In the genomic region with DNA sequence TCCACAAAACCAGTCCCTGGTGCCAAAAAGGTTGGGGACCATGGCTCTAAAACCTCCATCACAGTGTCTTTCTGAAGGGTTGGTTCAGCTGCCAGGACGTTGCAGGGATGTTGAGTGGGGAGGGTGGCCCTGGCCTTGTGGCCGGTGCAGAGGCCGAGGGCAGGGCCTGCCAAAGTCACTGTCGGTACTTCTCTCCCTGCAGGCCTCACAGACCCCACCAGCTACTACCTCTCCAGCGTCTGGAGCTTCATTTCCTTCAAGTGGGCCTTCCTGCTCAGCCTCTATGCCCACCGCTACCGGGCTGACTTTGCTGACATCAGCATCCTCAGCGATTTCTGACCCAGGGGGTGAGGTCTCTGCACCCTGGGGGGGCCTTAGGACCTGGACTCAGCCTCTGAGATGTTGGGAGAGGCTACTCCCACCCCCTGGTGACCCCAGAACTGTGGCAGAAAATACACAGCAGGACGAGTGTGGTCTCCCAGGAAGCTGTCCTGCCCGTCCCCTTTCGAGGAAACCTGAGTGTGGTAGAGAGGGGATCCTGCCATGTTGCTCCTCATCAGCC, we compare ENCODE assay signal across 15 cellular contexts. TPM values are rescaled to one million over a fixed set of nuclear protein-coding genes. Genes with fewer than 3 reads are reported as not detected.
A peak's percentile ranks its signal among the peaks of the same experiment; 100 is the strongest.
DNase-seq lines count a peak whose midpoint lies in the region; ATAC-seq and TF ChIP-seq lines count a peak whose summit lies in the region.
"Had no signal": no experiment of that assay in that cellular context is flagged by ENCODE, and none has a peak within 500 bp of the region (broad histone marks: within the 10 kb centered on the region; RNA-seq: fewer than 3 reads in every experiment).

No MANE protein-coding gene starts in this region.

- H3K4me3 Mint-ChIP-seq in activated CD4-positive, alpha-beta T cell treated with anti-CD3 and anti-CD28 coated beads, Interleukin-2, amount 10 ng/mL, durations not matched to agents 7 days and 5 days = no peak overlapping the region
- H3K4me3 Mint-ChIP-seq in activated CD4-positive, alpha-beta T cell treated with anti-CD3 and anti-CD28 coated beads, Interleukin-2, amount 10 ng/mL, durations not matched to agents 24 days and 14 days = no peak overlapping the region
- H3K4me3 Mint-ChIP-seq in progenitor cell of endocrine pancreas (ENCODE audit: low read depth) = no peak overlapping the region
- H3K4me3 Mint-ChIP-seq in natural killer cell treated with Interleukin-12 subunit alpha and Interleukin-12 subunit beta and Interleukin-15 and Interleukin-18, amount 100 ng/mL, for 72 hours = no peak overlapping the region
- H3K4me3 Mint-ChIP-seq: activated naive CD8-positive, alpha-beta T cell treated with anti-CD3 and anti-CD28 coated beads, Interleukin-2, amount 10 ng/mL, durations not matched to agents 7 days and 5 days; immature natural killer cell had no signal

- peaks cover 12% of the 10 kb centered on the region for H3K36me3 Mint-ChIP-seq in activated CD4-positive, alpha-beta T cell treated with anti-CD3 and anti-CD28 coated beads, Interleukin-2, amount 10 ng/mL, durations not matched to agents 7 days and 5 days (ENCODE audit: low read depth)
- peaks cover 22% of the 10 kb centered on the region for H3K36me3 Mint-ChIP-seq in activated CD4-positive, alpha-beta T cell treated with anti-CD3 and anti-CD28 coated beads, Interleukin-2, amount 10 ng/mL, durations not matched to agents 24 days and 14 days (ENCODE audit: low read depth)
- H3K36me3 Mint-ChIP-seq in progenitor cell of endocrine pancreas (ENCODE audit: insufficient read depth) = peaks cover 2% of the 10 kb centered on the region
- H3K36me3 Mint-ChIP-seq in natural killer cell treated with Interleukin-12 subunit alpha and Interleukin-12 subunit beta and Interleukin-15 and Interleukin-18, amount 100 ng/mL, for 72 hours = no peaks in the 10 kb centered on the region

- H3K36me3 ChIP-seq in Panc1 (ENCODE audit: control insufficient read depth, insufficient read depth, low read length) (peaks cover 2% of the 10 kb centered on the region; the same call in 1 of the 2 replicates), testis (ENCODE audit: low read depth, missing control alignments) (no peaks in the 10 kb centered on the region)

- BruUV-seq in Panc1 (replicated peaks; lab: Mats Ljungman, UMichigan) = no TSS peak

- H3K27me3 Mint-ChIP-seq in activated CD4-positive, alpha-beta T cell treated with anti-CD3 and anti-CD28 coated beads, Interleukin-2, amount 10 ng/mL, durations not matched to agents 7 days and 5 days = no peaks in the 10 kb centered on the region
- H3K27me3 Mint-ChIP-seq in activated CD4-positive, alpha-beta T cell treated with anti-CD3 and anti-CD28 coated beads, Interleukin-2, amount 10 ng/mL, durations not matched to agents 24 days and 14 days = no peaks in the 10 kb centered on the region
- no peaks in the 10 kb centered on the region for H3K27me3 Mint-ChIP-seq in progenitor cell of endocrine pancreas
- no peaks in the 10 kb centered on the region for H3K27me3 Mint-ChIP-seq in natural killer cell treated with Interleukin-12 subunit alpha and Interleukin-12 subunit beta and Interleukin-15 and Interleukin-18, amount 100 ng/mL, for 72 hours
- H3K27me3 Mint-ChIP-seq: activated naive CD8-positive, alpha-beta T cell treated with anti-CD3 and anti-CD28 coated beads, Interleukin-2, amount 10 ng/mL, durations not matched to agents 7 days and 5 days; CD4-positive, CD25-positive, alpha-beta regulatory T cell had no signal

- peak overlapping the region; percentile 57 for H3K27ac Mint-ChIP-seq in activated CD4-positive, alpha-beta T cell treated with anti-CD3 and anti-CD28 coated beads, Interleukin-2, amount 10 ng/mL, durations not matched to agents 7 days and 5 days
- no peak overlapping the region for H3K27ac Mint-ChIP-seq in activated CD4-positive, alpha-beta T cell treated with anti-CD3 and anti-CD28 coated beads, Interleukin-2, amount 10 ng/mL, durations not matched to agents 24 days and 14 days
- H3K27ac Mint-ChIP-seq in progenitor cell of endocrine pancreas = peak overlapping the region; percentile 81
- H3K27ac Mint-ChIP-seq in natural killer cell treated with Interleukin-12 subunit alpha and Interleukin-12 subunit beta and Interleukin-15 and Interleukin-18, amount 100 ng/mL, for 72 hours = no peak overlapping the region

- no peak for TF ChIP-seq POLR2A in testis (IDR thresholded peaks at IDR 0.05)

- CTCF ChIA-PET in activated CD4-positive, alpha-beta T cell treated with anti-CD3 and anti-CD28 coated beads, Interleukin-2, amount 10 ng/mL, durations not matched to agents 7 days and 5 days (lab: Charles Lee) = interaction anchor here (0.7 to 7.9 kb wide), 22 partner anchors 9 to 73 kb away, joined by 3 to 72 read pairs (median 4); no protein-coding TSS in a partner anchor
- CTCF ChIA-PET in Panc1 (lab: Charles Lee) = interaction anchor here (0.6 to 3.5 kb wide), 5 partner anchors 12 to 73 kb away, joined by 3 to 18 read pairs (median 4); no protein-coding TSS in a partner anchor

- POLR2A ChIA-PET in activated CD4-positive, alpha-beta T cell treated with anti-CD3 and anti-CD28 coated beads, Interleukin-2, amount 10 ng/mL, durations not matched to agents 7 days and 5 days (lab: Charles Lee) = no interaction called here
- POLR2A ChIA-PET in Panc1 (lab: Charles Lee) = interaction anchor here (0.6 to 1.0 kb wide), 2 partner anchors 22 to 93 kb away, joined by 3 to 7 read pairs; no protein-coding TSS in a partner anchor

- in situ Hi-C loops in Panc1 (cut with HindIII; ENCODE audit: low pct_unique_long_range_greater_than_20kb, low sequenced_read_pairs) = no loop called here

- peak; percentile 23; the same call in 1 of the 2 replicates for ATAC-seq in Panc1
- no peak for ATAC-seq in natural killer cell treated with Interleukin-12 subunit alpha and Interleukin-12 subunit beta and Interleukin-15 and Interleukin-18, amount 100 ng/mL, for 72 hours

- H3K27me3 ChIP-seq in Panc1 (ENCODE audit: control insufficient read depth, insufficient read depth, low read length) (no peaks in the 10 kb centered on the region), dorsolateral prefrontal cortex (no peaks in the 10 kb centered on the region), testis (no peaks in the 10 kb centered on the region)
- H3K27me3 ChIP-seq: MG63, transverse colon had no signal

- TF ChIP-seq CTCF in Panc1 (IDR thresholded peaks at IDR 0.05) (no peak), dorsolateral prefrontal cortex (IDR thresholded peaks at IDR 0.05 in 54 of 56, conservative IDR thresholded peaks at IDR 0.05 in 2 of 56; ENCODE audit: low read depth in 1 of 56, partially characterized antibody in 56 of 56) (no peak), progenitor cell of endocrine pancreas (IDR thresholded peaks at IDR 0.05; ENCODE audit: unreplicated experiment) (no peak), testis (IDR thresholded peaks at IDR 0.05) (no peak)

- no peaks in the 10 kb centered on the region for H3K9me3 Mint-ChIP-seq in activated CD4-positive, alpha-beta T cell treated with anti-CD3 and anti-CD28 coated beads, Interleukin-2, amount 10 ng/mL, durations not matched to agents 7 days and 5 days
- H3K9me3 Mint-ChIP-seq in activated CD4-positive, alpha-beta T cell treated with anti-CD3 and anti-CD28 coated beads, Interleukin-2, amount 10 ng/mL, durations not matched to agents 24 days and 14 days = no peaks in the 10 kb centered on the region
- no peaks in the 10 kb centered on the region for H3K9me3 Mint-ChIP-seq in progenitor cell of endocrine pancreas (ENCODE audit: low read depth)
- no peaks in the 10 kb centered on the region for H3K9me3 Mint-ChIP-seq in natural killer cell treated with Interleukin-12 subunit alpha and Interleukin-12 subunit beta and Interleukin-15 and Interleukin-18, amount 100 ng/mL, for 72 hours
- H3K9me3 Mint-ChIP-seq: activated naive CD8-positive, alpha-beta T cell treated with anti-CD3 and anti-CD28 coated beads, Interleukin-2, amount 10 ng/mL, durations not matched to agents 7 days and 5 days; immature natural killer cell; neural crest cell had no signal

- no peak for DNase-seq in activated CD4-positive, alpha-beta T cell treated with anti-CD3 and anti-CD28 coated beads, Interleukin-2, amount 10 ng/mL, durations not matched to agents 7 days and 5 days
- DNase-seq in activated CD4-positive, alpha-beta T cell treated with anti-CD3 and anti-CD28 coated beads, Interleukin-2, amount 10 ng/mL, durations not matched to agents 24 days and 14 days = no peak
- DNase-seq in Panc1 (ENCODE audit: low read depth, low spot score) (no peak), dorsolateral prefrontal cortex (peak in 1 of 10 donors; percentile 44), progenitor cell of endocrine pancreas (ENCODE audit: low spot score, unreplicated experiment) (no peak), testis (no peak), NCI-H1417 treated with DMSO at 0.1 percent for 48 hours (lab: John Stamatoyannopoulos, UW) (no peak)
- no peak for DNase-seq in natural killer cell treated with Interleukin-12 subunit alpha and Interleukin-12 subunit beta and Interleukin-15 and Interleukin-18, amount 100 ng/mL, for 72 hours (ENCODE audit: low spot score)

- no peak overlapping the region for H3K4me3 ChIP-seq in Panc1 (ENCODE audit: low read depth in 2 of 2, low read length in 2 of 2)
- peak overlapping the region in 5 of 59 donors; percentile 20 to 98 (median 55) for H3K4me3 ChIP-seq in dorsolateral prefrontal cortex
- H3K4me3 ChIP-seq in testis = no peak overlapping the region
- H3K4me3 ChIP-seq: MG63, transverse colon had no signal

- H3K27ac ChIP-seq in Panc1 (ENCODE audit: low read length) = no peak overlapping the region
- peak overlapping the region in 58 of 59 donors; percentile 58 to 100 (median 99) for H3K27ac ChIP-seq in dorsolateral prefrontal cortex
- H3K27ac ChIP-seq in testis = peak overlapping the region in 1 of 2 donors; percentile 17
- H3K27ac ChIP-seq: WERI-Rb-1 had no signal

- H3K9me3 ChIP-seq in Panc1 (ENCODE audit: control insufficient read depth, insufficient read depth, low read depth, low read length) (no peaks in the 10 kb centered on the region), testis (no peaks in the 10 kb centered on the region)
- H3K9me3 ChIP-seq: MG63, transverse colon had no signal

- peaks cover 34% of the 10 kb centered on the region for H3K4me1 Mint-ChIP-seq in activated CD4-positive, alpha-beta T cell treated with anti-CD3 and anti-CD28 coated beads, Interleukin-2, amount 10 ng/mL, durations not matched to agents 7 days and 5 days
- peaks cover 37% of the 10 kb centered on the region for H3K4me1 Mint-ChIP-seq in activated CD4-positive, alpha-beta T cell treated with anti-CD3 and anti-CD28 coated beads, Interleukin-2, amount 10 ng/mL, durations not matched to agents 24 days and 14 days
- peaks cover 3% of the 10 kb centered on the region for H3K4me1 Mint-ChIP-seq in progenitor cell of endocrine pancreas (ENCODE audit: low read depth)
- peaks cover 19 to 27% of the 10 kb centered on the region in 2 donors for H3K4me1 Mint-ChIP-seq in natural killer cell treated with Interleukin-12 subunit alpha and Interleukin-12 subunit beta and Interleukin-15 and Interleukin-18, amount 100 ng/mL, for 72 hours (ENCODE audit: low read depth in 2 of 2)

- 63 to 73% methylated on average over 11 of the region's 11 CpGs for WGBS in testis, 2 donors

- H3K4me1 ChIP-seq in Panc1 (ENCODE audit: control insufficient read depth, insufficient read depth, low read length) (peaks cover 28% of the 10 kb centered on the region), testis (peaks cover 40% of the 10 kb centered on the region)

- intact Hi-C loops in activated CD4-positive, alpha-beta T cell treated with anti-CD3 and anti-CD28 coated beads, Interleukin-2, amount 10 ng/mL, durations not matched to agents 24 days and 14 days (cut with micrococcal nuclease) = loop anchor here (1.0 kb wide), 3 partner anchors 38 to 65 kb away; no protein-coding TSS in a partner anchor
- intact Hi-C loops in Panc1 (cut with micrococcal nuclease; ENCODE audit: unreplicated experiment) (loop anchor here (2.0 to 5.0 kb wide), 3 partner anchors 35 to 65 kb away; no protein-coding TSS in a partner anchor), dorsolateral prefrontal cortex (cut with DNase I) (loop anchor here (1.0 to 5.0 kb wide), 6 partner anchors 21 to 128 kb away; a partner anchor contains a TSS), testis (cut with DNase I; ENCODE audit: low total_unique reads) (loop anchor here (10.0 kb wide), 1 partner anchor 65 kb away; no protein-coding TSS in a partner anchor)

RNA-seq across cellular contexts. Expression of a gene that starts 7.0 kb away (rescaled TPM):
- total RNA-seq in activated CD4-positive, alpha-beta T cell treated with anti-CD3 and anti-CD28 coated beads, Interleukin-2, amount 10 ng/mL, durations not matched to agents 7 days and 5 days = 1 to 10 TPM; 7.9 to 9.1 TPM
- total RNA-seq in activated CD4-positive, alpha-beta T cell treated with anti-CD3 and anti-CD28 coated beads, Interleukin-2, amount 10 ng/mL, durations not matched to agents 24 days and 14 days = 10.7 and 12.3 TPM in 2 replicates
- 32.0 TPM for total RNA-seq in Panc1 (2021; ENCODE audit: unreplicated experiment)
- polyA plus RNA-seq in Panc1 (2012; ENCODE audit: insufficient read length) = 27.4 TPM
- 100 to 1,000 TPM in 84 of 120 experiments, 10 to 100 TPM in 36; 71.9 to 264 (median 114) TPM for total RNA-seq in dorsolateral prefrontal cortex
- 15.1 and 16.2 TPM in 2 replicates for total RNA-seq in progenitor cell of endocrine pancreas
- 1 to 10 TPM; 5.1 to 9.8 TPM for total RNA-seq in natural killer cell treated with Interleukin-12 subunit alpha and Interleukin-12 subunit beta and Interleukin-15 and Interleukin-18, amount 100 ng/mL, for 72 hours
- total RNA-seq in testis = 10 to 100 TPM; 25.5 to 32.0 TPM
- 21.0 TPM for polyA plus RNA-seq in testis (ENCODE audit: insufficient read depth, low read depth, low replicate concordance)

RNA-seq across cellular contexts. Expression of a gene that starts 21.3 kb away (rescaled TPM):
- under 1 TPM in 1 of 2 experiments, not detected in 1; 0.15 TPM for total RNA-seq in activated CD4-positive, alpha-beta T cell treated with anti-CD3 and anti-CD28 coated beads, Interleukin-2, amount 10 ng/mL, durations not matched to agents 7 days and 5 days
- total RNA-seq in activated CD4-positive, alpha-beta T cell treated with anti-CD3 and anti-CD28 coated beads, Interleukin-2, amount 10 ng/mL, durations not matched to agents 24 days and 14 days = 3.6 and 4.5 TPM in 2 replicates
- 5.8 TPM for total RNA-seq in Panc1 (2021; ENCODE audit: unreplicated experiment)
- 2.5 TPM for polyA plus RNA-seq in Panc1 (2012; ENCODE audit: insufficient read length)
- 100 to 1,000 TPM in 51 of 120 experiments, 10 to 100 TPM in 69; 33.3 to 206 (median 93.7) TPM for total RNA-seq in dorsolateral prefrontal cortex
- total RNA-seq in progenitor cell of endocrine pancreas = 1.2 and 1.7 TPM in 2 replicates
- total RNA-seq in natural killer cell treated with Interleukin-12 subunit alpha and Interleukin-12 subunit beta and Interleukin-15 and Interleukin-18, amount 100 ng/mL, for 72 hours = under 1 TPM; 0.19 to 0.25 TPM
- 10 to 100 TPM; 24.6 to 30.2 TPM for total RNA-seq in testis
- 13.9 TPM for polyA plus RNA-seq in testis (ENCODE audit: insufficient read depth, low read depth, low replicate concordance)

RNA-seq across cellular contexts. Expression of a gene that starts 39.7 kb away (rescaled TPM):
- total RNA-seq in activated CD4-positive, alpha-beta T cell treated with anti-CD3 and anti-CD28 coated beads, Interleukin-2, amount 10 ng/mL, durations not matched to agents 7 days and 5 days = 100 to 1,000 TPM; 218 to 232 TPM
- total RNA-seq in activated CD4-positive, alpha-beta T cell treated with anti-CD3 and anti-CD28 coated beads, Interleukin-2, amount 10 ng/mL, durations not matched to agents 24 days and 14 days = 405 and 419 TPM in 2 replicates
- 84.2 TPM for total RNA-seq in Panc1 (2021; ENCODE audit: unreplicated experiment)
- 63.0 TPM for polyA plus RNA-seq in Panc1 (2012; ENCODE audit: insufficient read length)
- 10 to 100 TPM; 25.9 to 77.6 (median 46.8) TPM for total RNA-seq in dorsolateral prefrontal cortex
- 80.0 and 81.0 TPM in 2 replicates for total RNA-seq in progenitor cell of endocrine pancreas
- total RNA-seq in natural killer cell treated with Interleukin-12 subunit alpha and Interleukin-12 subunit beta and Interleukin-15 and Interleukin-18, amount 100 ng/mL, for 72 hours = 100 to 1,000 TPM; 127 to 176 TPM
- 10 to 100 TPM; 39.9 to 70.0 TPM for total RNA-seq in testis
- 28.2 TPM for polyA plus RNA-seq in testis (ENCODE audit: insufficient read depth, low read depth, low replicate concordance)

RNA-seq across cellular contexts. Expression of a gene that starts 54.7 kb away (rescaled TPM):
- total RNA-seq in activated CD4-positive, alpha-beta T cell treated with anti-CD3 and anti-CD28 coated beads, Interleukin-2, amount 10 ng/mL, durations not matched to agents 7 days and 5 days = not detected
- total RNA-seq in activated CD4-positive, alpha-beta T cell treated with anti-CD3 and anti-CD28 coated beads, Interleukin-2, amount 10 ng/mL, durations not matched to agents 24 days and 14 days = 0.09 TPM in 1 of 2 replicates, not detected in the other
- total RNA-seq in Panc1 (2021; ENCODE audit: unreplicated experiment) = not detected
- polyA plus RNA-seq in Panc1 (2012; ENCODE audit: insufficient read length) = not detected
- 1 to 10 TPM in 111 of 120 experiments, under 1 TPM in 9; 0.65 to 4.5 (median 2.0) TPM for total RNA-seq in dorsolateral prefrontal cortex
- total RNA-seq in progenitor cell of endocrine pancreas = not detected in 2 replicates
- not detected for total RNA-seq in natural killer cell treated with Interleukin-12 subunit alpha and Interleukin-12 subunit beta and Interleukin-15 and Interleukin-18, amount 100 ng/mL, for 72 hours
- under 1 TPM; 0.16 to 0.43 TPM for total RNA-seq in testis
- 0.21 TPM for polyA plus RNA-seq in testis (ENCODE audit: insufficient read depth, low read depth, low replicate concordance)
- total RNA-seq: CD4-positive, CD25-positive, alpha-beta regulatory T cell; neural crest cell had no signal
- polyA plus RNA-seq: immature natural killer cell had no signal

Comparison
In these comparisons a context has a peak if more than half of its experiments do, and no peak if none do; other contexts are left out.
1. H3K27ac Mint-ChIP-seq: peak in activated CD4-positive, alpha-beta T cell treated with anti-CD3 and anti-CD28 coated beads, Interleukin-2, amount 10 ng/mL, durations not matched to agents 7 days and 5 days (single experiment) and progenitor cell of endocrine pancreas (single experiment); none in activated CD4-positive, alpha-beta T cell treated with anti-CD3 and anti-CD28 coated beads, Interleukin-2, amount 10 ng/mL, durations not matched to agents 24 days and 14 days (single experiment) and natural killer cell treated with Interleukin-12 subunit alpha and Interleukin-12 subunit beta and Interleukin-15 and Interleukin-18, amount 100 ng/mL, for 72 hours (0 of 2).